8 cellular contexts compared by ENCODE assay signal in the genomic region with DNA sequence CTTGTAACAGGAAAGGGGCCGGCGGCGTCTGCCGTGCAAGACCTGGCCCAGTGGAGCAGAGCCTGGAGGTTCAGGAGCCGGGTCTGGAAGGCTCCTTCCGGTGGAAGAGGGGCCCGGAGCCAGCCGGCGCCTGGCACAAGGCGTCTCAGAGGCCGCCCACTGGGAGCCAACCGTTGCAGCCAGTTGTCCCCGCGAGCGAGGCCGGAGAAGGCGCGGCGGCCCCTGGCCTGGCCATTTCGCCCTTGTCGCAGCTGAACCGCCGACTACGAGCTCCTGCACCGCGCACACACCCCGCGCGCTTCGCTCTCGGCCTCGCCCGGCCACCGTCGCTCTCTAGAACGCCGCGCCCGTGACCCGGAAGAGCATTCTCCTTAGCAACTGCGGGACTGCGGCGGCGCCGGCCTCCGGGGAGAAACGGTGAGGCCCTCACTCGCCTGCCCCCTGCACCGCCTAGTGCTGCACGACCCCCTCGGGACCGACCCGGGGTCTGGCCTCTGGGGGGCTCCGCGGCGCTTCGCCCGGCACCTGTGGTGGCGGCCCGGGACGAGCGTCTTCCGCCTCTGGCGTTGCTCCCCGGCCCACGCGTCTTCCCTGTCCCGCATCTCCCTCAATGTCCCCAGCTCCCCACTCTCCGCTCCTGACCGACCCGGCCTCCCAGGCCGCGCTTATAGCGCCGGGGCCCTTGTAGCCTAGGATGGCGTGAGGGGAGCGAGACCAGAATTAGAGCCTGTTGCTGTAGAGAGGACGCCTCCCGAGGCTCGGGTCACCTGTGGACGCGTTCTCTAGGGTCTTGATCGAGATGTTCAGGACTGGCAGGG. TPM values are rescaled to one million over a fixed set of nuclear protein-coding genes. Genes with fewer than 3 reads are reported as not detected.
DNase-seq lines count a peak whose midpoint lies in the region; ATAC-seq and TF ChIP-seq lines count a peak whose summit lies in the region.

A gene with protein sequence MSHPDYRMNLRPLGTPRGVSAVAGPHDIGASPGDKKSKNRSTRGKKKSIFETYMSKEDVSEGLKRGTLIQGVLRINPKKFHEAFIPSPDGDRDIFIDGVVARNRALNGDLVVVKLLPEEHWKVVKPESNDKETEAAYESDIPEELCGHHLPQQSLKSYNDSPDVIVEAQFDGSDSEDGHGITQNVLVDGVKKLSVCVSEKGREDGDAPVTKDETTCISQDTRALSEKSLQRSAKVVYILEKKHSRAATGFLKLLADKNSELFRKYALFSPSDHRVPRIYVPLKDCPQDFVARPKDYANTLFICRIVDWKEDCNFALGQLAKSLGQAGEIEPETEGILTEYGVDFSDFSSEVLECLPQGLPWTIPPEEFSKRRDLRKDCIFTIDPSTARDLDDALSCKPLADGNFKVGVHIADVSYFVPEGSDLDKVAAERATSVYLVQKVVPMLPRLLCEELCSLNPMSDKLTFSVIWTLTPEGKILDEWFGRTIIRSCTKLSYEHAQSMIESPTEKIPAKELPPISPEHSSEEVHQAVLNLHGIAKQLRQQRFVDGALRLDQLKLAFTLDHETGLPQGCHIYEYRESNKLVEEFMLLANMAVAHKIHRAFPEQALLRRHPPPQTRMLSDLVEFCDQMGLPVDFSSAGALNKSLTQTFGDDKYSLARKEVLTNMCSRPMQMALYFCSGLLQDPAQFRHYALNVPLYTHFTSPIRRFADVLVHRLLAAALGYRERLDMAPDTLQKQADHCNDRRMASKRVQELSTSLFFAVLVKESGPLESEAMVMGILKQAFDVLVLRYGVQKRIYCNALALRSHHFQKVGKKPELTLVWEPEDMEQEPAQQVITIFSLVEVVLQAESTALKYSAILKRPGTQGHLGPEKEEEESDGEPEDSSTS (plus strand): TSS at position 365 of the 818 bp plus-strand sequence. CDS start 53,215 bp downstream, outside the sequence.

- no peaks in the 10 kb centered on the region for H3K9me3 ChIP-seq in AG04450 (ENCODE audit: control insufficient read depth, insufficient read depth, low read length)

- CTCF ChIA-PET in AG04450 (lab: Charles Lee): no interaction called here

- H3K4me3 ChIP-seq in AG04450 (ENCODE audit: low read depth, low read length): peak within 1 kb of the TSS; percentile 89

- POLR2A ChIA-PET in AG04450 (lab: Yijun Ruan, JAX): interaction anchor here (0.6 to 1.4 kb wide), 4 partner anchors 36 to 336 kb away, joined by 3 to 11 read pairs (median 4); no protein-coding TSS in a partner anchor

- H3K27me3 ChIP-seq in AG04450 (ENCODE audit: control insufficient read depth, insufficient read depth, low read length): no peaks in the 10 kb centered on the region

- peak; percentile 92 for ATAC-seq in GM18907 (IDR thresholded peaks at IDR 0.05; ENCODE audit: unreplicated experiment)
- ATAC-seq in HG03139 (IDR thresholded peaks at IDR 0.05; ENCODE audit: unreplicated experiment): peak; percentile 84

- peak within 1 kb of the TSS; percentile 47 for H3K27ac ChIP-seq in AG04450 (ENCODE audit: low read depth, low read length)

- TF ChIP-seq CTCF in AG04450 (IDR thresholded peaks at IDR 0.05; ENCODE audit: low read depth, low read length): no peak

- DNase-seq in AG04450 (ENCODE audit: low read depth, low spot score) (peak; percentile 41), NCI-H2227 (lab: John Stamatoyannopoulos, UW; ENCODE audit: unreplicated experiment) (peak; percentile 93), iris pigment epithelial cell (ENCODE audit: low read depth) (peak; percentile 88)
- peak; percentile 49 to 69 (median 61) for DNase-seq in activated CD4-positive, CD25-positive, alpha-beta regulatory T cell (lab: John Stamatoyannopoulos, UW)
- peak; percentile 77 for DNase-seq in central memory CD4-positive, alpha-beta T cell
- DNase-seq in stimulated activated CD4-positive, alpha-beta T cell treated with anti-CD3 and anti-CD28 coated beads, Interleukin-12 subunit alpha, Interleukin-12 subunit beta, amount 100 ng/mL, for 4 hours: peak; percentile 76

RNA-seq across cellular contexts. Expression of the gene that starts here (rescaled TPM):
- 8.2 and 9.9 TPM in 2 replicates for polyA plus RNA-seq in AG04450 (2011; rRNA removed)
- 11.3 and 15.2 TPM in 2 replicates for polyA minus RNA-seq in AG04450 (2011; rRNA and poly(A)+ RNA removed)

Comparison
In these comparisons a context has a peak if more than half of its experiments do, and no peak if none do; other contexts are left out.
1. Peak in every context shown above with its lines: DNase-seq, ATAC-seq, H3K4me3 ChIP-seq and H3K27ac ChIP-seq.
2. DNase-seq: peak in every context shown above with its lines; median percentile 93 in NCI-H2227; 88 in iris pigment epithelial cell; 77 in central memory CD4-positive, alpha-beta T cell; 76 in stimulated activated CD4-positive, alpha-beta T cell treated with anti-CD3 and anti-CD28 coated beads, Interleukin-12 subunit alpha, Interleukin-12 subunit beta, amount 100 ng/mL, for 4 hours; 61 in activated CD4-positive, CD25-positive, alpha-beta regulatory T cell; 41 in AG04450.